In genomic region chr6:149450679-149451360, GRCh38 we compare ENCODE assay signal across 9 cellular contexts. TPM values are rescaled to one million over a fixed set of nuclear protein-coding genes. Genes with fewer than 3 reads are reported as not detected.
A peak's percentile ranks its signal among the peaks of the same experiment; 100 is the strongest.
DNase-seq lines count a peak whose midpoint lies in the region; ATAC-seq and TF ChIP-seq lines count a peak whose summit lies in the region.
"Had no signal": no experiment of that assay in that cellular context is flagged by ENCODE, and none has a peak within 500 bp of the region (broad histone marks: within the 10 kb centered on the region; RNA-seq: fewer than 3 reads in every experiment).

No MANE protein-coding gene starts in this region.

- H3F3A ChIP-seq in GM23338 (replicated peaks; ENCODE audit: low read depth), result no peaks in the 10 kb centered on the region

- H3K27me3 ChIP-seq in GM23338 (ENCODE audit: insufficient read depth), result peaks cover 45% of the 10 kb centered on the region
- no peaks in the 10 kb centered on the region for H3K27me3 ChIP-seq in brain microvascular endothelial cell (replicated peaks)
- H3K27me3 ChIP-seq in skeletal muscle satellite cell (ENCODE audit: control insufficient read depth, insufficient read depth, low read length), result no peaks in the 10 kb centered on the region

- peak; percentile 54 for DNase-seq in GM23338 (ENCODE audit: low spot score)
- DNase-seq in brain microvascular endothelial cell, result no peak
- peak; percentile 66 for DNase-seq in iPS-NIHi11 (ENCODE audit: low spot score)
- no peak for DNase-seq in activated gamma-delta T cell (lab: John Stamatoyannopoulos, UW)
- DNase-seq: NCI-H2107 had no signal

- peak overlapping the region; percentile 97 for H2AFZ ChIP-seq in GM23338

- no peaks in the 10 kb centered on the region for H3K9me2 ChIP-seq in GM23338 (ENCODE audit: insufficient read depth)

- H3K79me2 ChIP-seq in GM23338 (replicated peaks; ENCODE audit: insufficient read depth), result no peaks in the 10 kb centered on the region

- H3K27ac ChIP-seq in GM23338 (ENCODE audit: low read depth) (no peak overlapping the region), brain microvascular endothelial cell (no peak overlapping the region)

- H3K4me3 ChIP-seq in GM23338 (peak overlapping the region; percentile 63), brain microvascular endothelial cell (ENCODE audit: low read depth, low read length) (peak overlapping the region; percentile 46), skeletal muscle satellite cell (ENCODE audit: low read length) (peak overlapping the region; percentile 73)

- no peak overlapping the region for H3K27ac Mint-ChIP-seq in GM23338

- H3K9me3 ChIP-seq in skeletal muscle satellite cell (replicated peaks; ENCODE audit: low read length), result no peaks in the 10 kb centered on the region

- H3K9ac ChIP-seq in skeletal muscle satellite cell (ENCODE audit: low read depth, low read length), result peak overlapping the region; percentile 57

- H3K4me3 Mint-ChIP-seq in GM23338, result peak overlapping the region; percentile 74

- H3K36me3 ChIP-seq in GM23338 (ENCODE audit: insufficient read depth) (no peaks in the 10 kb centered on the region), brain microvascular endothelial cell (replicated peaks) (no peaks in the 10 kb centered on the region), skeletal muscle satellite cell (ENCODE audit: insufficient read depth, low read length) (no peaks in the 10 kb centered on the region)

- H3K27me3 Mint-ChIP-seq in GM23338 (ENCODE audit: insufficient read depth, low read depth, poor library complexity), result peaks cover 26% of the 10 kb centered on the region

- no peaks in the 10 kb centered on the region; the same call in 2 of the 3 replicates for H3K4me1 Mint-ChIP-seq in GM23338

- H3K9me3 Mint-ChIP-seq in GM23338, result no peaks in the 10 kb centered on the region

- H3K4me1 ChIP-seq in GM23338 (ENCODE audit: insufficient read depth) (no peaks in the 10 kb centered on the region), skeletal muscle satellite cell (ENCODE audit: control insufficient read depth, insufficient read depth, low read length) (peaks cover 33% of the 10 kb centered on the region)

- H3K4me2 ChIP-seq in GM23338 (peak overlapping the region; percentile 89), skeletal muscle satellite cell (ENCODE audit: low read length) (peak overlapping the region; percentile 88)

- TF ChIP-seq CTCF in GM23338 (conservative IDR thresholded peaks at IDR 0.05; ENCODE audit: low read depth in 2 of 2), result no peak
- TF ChIP-seq CTCF in brain microvascular endothelial cell (IDR thresholded peaks at IDR 0.05; ENCODE audit: low read depth, low read length, missing control alignments), result no peak

- H4K20me1 ChIP-seq in GM23338 (replicated peaks; ENCODE audit: insufficient read depth), result no peaks in the 10 kb centered on the region

- H3K36me3 Mint-ChIP-seq in GM23338 (ENCODE audit: low read depth), result no peaks in the 10 kb centered on the region

- in situ Hi-C loops in brain microvascular endothelial cell (cut with HindIII; ENCODE audit: low pct_ligation_motif_present, low sequenced_read_pairs), result no loop called here

- ATAC-seq in GM23338 (peak; percentile 53), HG03280 (IDR thresholded peaks at IDR 0.05; ENCODE audit: unreplicated experiment) (no peak), HG03039 (IDR thresholded peaks at IDR 0.05; ENCODE audit: unreplicated experiment) (no peak), HG02884 (IDR thresholded peaks at IDR 0.05; ENCODE audit: unreplicated experiment) (no peak)

TF ChIP-seq in GM23338, 12 proteins besides CTCF, POLR2A, EP300 and RAD21 (continues in another document):
- no peak for TF ChIP-seq ETS1 (IDR thresholded peaks at IDR 0.05)
- TF ChIP-seq ZNF462 (CRISPR knock-in tag; IDR thresholded peaks at IDR 0.05), result no peak

RNA-seq across cellular contexts. Expression of gene ZC3H12D, which starts 34.0 kb away (rescaled TPM):
- 0.04 and 0.07 TPM in 2 replicates for total RNA-seq in GM23338 (2014; rRNA removed; shearing (Covaris generic))
- not detected in 2 replicates for polyA plus RNA-seq in GM23338 (2016; fragmentation: Nextera tagmentation; extraction: Ambion mirVana)
- under 0.01 and 0.25 TPM in 2 replicates for total RNA-seq in skeletal muscle satellite cell (2012; rRNA removed)

RNA-seq across cellular contexts. Expression of gene SUMO4, which starts 50.8 kb away (rescaled TPM):
- total RNA-seq in GM23338 (2014; rRNA removed; shearing (Covaris generic)), result 0.74 and 1.9 TPM in 2 replicates
- 1.2 and 2.1 TPM in 2 replicates for polyA plus RNA-seq in GM23338 (2016; fragmentation: Nextera tagmentation; extraction: Ambion mirVana)
- 1.5 and 2.0 TPM in 2 replicates for total RNA-seq in skeletal muscle satellite cell (2012; rRNA removed)

Comparison
In these comparisons a context has a peak if more than half of its experiments do, and no peak if none do; other contexts are left out.
1. DNase-seq: peak in GM23338 (single experiment) and iPS-NIHi11 (single experiment); none in brain microvascular endothelial cell (single experiment) and activated gamma-delta T cell (single experiment).
2. Peak in every context shown above with its lines, with median percentiles within 50 percentile points of each other: H3K4me3 ChIP-seq.